Comparison of ENCODE assay signal across 1 cellular context in genomic region chr13:20968745-20969144, GRCh38.
TF ChIP-seq lines count a peak whose summit lies in the region.

No MANE protein-coding gene starts in this region.

TF ChIP-seq in GM12878, 131 proteins besides CTCF, POLR2A, EP300 and RAD21 (continued from another document):
- no peak for TF ChIP-seq GABPA (IDR thresholded peaks at IDR 0.05; ENCODE audit: low read depth)
